Comparison of ENCODE assay signal across 25 cellular contexts in genomic region chr2:95013726-95014125, GRCh38. TPM values are rescaled to one million over a fixed set of nuclear protein-coding genes. Genes with fewer than 3 reads are reported as not detected.
DNase-seq lines count a peak whose midpoint lies in the region; ATAC-seq, FAIRE-seq and TF ChIP-seq lines count a peak whose summit lies in the region.
"Had no signal": no experiment of that assay in that cellular context is flagged by ENCODE, and none has a peak within 500 bp of the region (broad histone marks: within the 10 kb centered on the region; RNA-seq: fewer than 3 reads in every experiment).

No MANE protein-coding gene starts in this region.

- H3K27ac Mint-ChIP-seq in nephron: peak overlapping the region in 2 of 3 experiments; percentile 6 to 73
- no peak overlapping the region for H3K27ac Mint-ChIP-seq in activated CD4-positive, alpha-beta T cell treated with anti-CD3 and anti-CD28 coated beads, Interleukin-2, amount 10 ng/mL, durations not matched to agents 24 days and 14 days
- no peak overlapping the region for H3K27ac Mint-ChIP-seq in activated CD8-positive, alpha-beta memory T cell treated with anti-CD3 and anti-CD28 coated beads, Interleukin-2, amount 10 ng/mL, durations not matched to agents 7 days and 5 days
- H3K27ac Mint-ChIP-seq: CD8-positive, alpha-beta T cell had no signal

- 37% methylated on average over 6 of the region's 6 CpGs for WGBS in GM12878 (ENCODE audit: insufficient coverage, insufficient replicate concordance, low lambda C conversion rate, missing lambda C conversion rate)

- no peaks in the 10 kb centered on the region for H3K36me3 Mint-ChIP-seq in nephron (ENCODE audit: low read depth)
- no peaks in the 10 kb centered on the region for H3K36me3 Mint-ChIP-seq in activated CD4-positive, alpha-beta T cell treated with anti-CD3 and anti-CD28 coated beads, Interleukin-2, amount 10 ng/mL, durations not matched to agents 24 days and 14 days (ENCODE audit: low read depth)
- H3K36me3 Mint-ChIP-seq in activated CD8-positive, alpha-beta memory T cell treated with anti-CD3 and anti-CD28 coated beads, Interleukin-2, amount 10 ng/mL, durations not matched to agents 7 days and 5 days: no peaks in the 10 kb centered on the region
- H3K36me3 Mint-ChIP-seq in activated T-cell treated with anti-CD3 and anti-CD28 coated beads, Interleukin-2, amount 50 U/mL, for 4 hours (ENCODE audit: insufficient read depth): no peaks in the 10 kb centered on the region
- H3K36me3 Mint-ChIP-seq: CD8-positive, alpha-beta T cell had no signal

- no peaks in the 10 kb centered on the region for H3K79me2 ChIP-seq in GM12878 (ENCODE audit: control insufficient read depth, insufficient read depth, low read length)

- H3K4me3 ChIP-seq in GM12878: no peak overlapping the region
- H3K4me3 ChIP-seq in upper lobe of right lung: no peak overlapping the region
- H3K4me3 ChIP-seq: A549, K562, MG63 had no signal

- no peak for TF ChIP-seq EP300 in GM12878 (IDR thresholded peaks at IDR 0.05; ENCODE audit: borderline replicate concordance in 1 of 2, control insufficient read depth in 1 of 2, low read depth in 2 of 2, low read length in 2 of 2)

- intact Hi-C loops in GM12878 (cut with micrococcal nuclease; ENCODE audit: unreplicated experiment) (loop anchor here (2.0 to 5.0 kb wide), 2 partner anchors 27 to 149 kb away; no protein-coding TSS in a partner anchor), upper lobe of right lung (cut with DNase I) (no loop called here)
- intact Hi-C loops in activated CD4-positive, alpha-beta T cell treated with anti-CD3 and anti-CD28 coated beads, Interleukin-2, amount 10 ng/mL, durations not matched to agents 24 days and 14 days (cut with micrococcal nuclease): no loop called here

- H3K36me3 ChIP-seq in KOPT-K1 (ENCODE audit: insufficient read depth, low read length) (no peaks in the 10 kb centered on the region), GM12878 (ENCODE audit: control insufficient read depth in 2 of 2, insufficient read depth in 2 of 2, low read length in 1 of 2) (no peaks in the 10 kb centered on the region), upper lobe of right lung (no peaks in the 10 kb centered on the region)
- H3K36me3 ChIP-seq: MG63 had no signal

- TF ChIP-seq CTCF in GM12878 (IDR thresholded peaks at IDR 0.05 in 2 of 3, conservative IDR thresholded peaks at IDR 0.05 in 1 of 3; ENCODE audit: control insufficient read depth in 2 of 3, extremely low read depth in 1 of 3, insufficient read depth in 1 of 3, low read depth in 3 of 3, low read length in 3 of 3) (no peak), nephron (IDR thresholded peaks at IDR 0.05; ENCODE audit: unreplicated experiment in 3 of 3) (no peak), upper lobe of right lung (IDR thresholded peaks at IDR 0.05) (no peak)

- H3K27me3 ChIP-seq in GM12878 (replicated peaks in 1 of 2; ENCODE audit: control insufficient read depth in 2 of 2, insufficient read depth in 2 of 2, low read length in 1 of 2) (no peaks in the 10 kb centered on the region), upper lobe of right lung (peaks cover 2% of the 10 kb centered on the region)
- H3K27me3 ChIP-seq: MG63 had no signal

- no peak overlapping the region for H3K9ac ChIP-seq in GM12878 (ENCODE audit: control insufficient read depth, insufficient read depth, low read length)
- H3K9ac ChIP-seq: SK-N-SH had no signal

- H3K9me3 ChIP-seq in KOPT-K1 (ENCODE audit: insufficient read depth, low read length, poor library complexity, severe bottlenecking): no peaks in the 10 kb centered on the region
- H3K9me3 ChIP-seq in GM12878 (replicated peaks; ENCODE audit: control insufficient read depth, insufficient read depth, low read length): no peaks in the 10 kb centered on the region
- no peaks in the 10 kb centered on the region for H3K9me3 ChIP-seq in upper lobe of right lung
- H3K9me3 ChIP-seq: A549, Caco-2, MG63, SK-N-SH had no signal

- BruUV-seq in GM12878 (replicated peaks; lab: Mats Ljungman, UMichigan): no TSS peak

- no peak for TF ChIP-seq RAD21 in GM12878 (IDR thresholded peaks at IDR 0.05; ENCODE audit: insufficient read depth, low read depth, low read length)

- RAD21 ChIA-PET in GM12878 (lab: Charles Lee; ENCODE audit: unreplicated experiment): interaction anchor here (1.6 to 2.9 kb wide), 2 partner anchors 30 to 65 kb away, joined by 4 to 13 read pairs; no protein-coding TSS in a partner anchor

- H3K27me3 Mint-ChIP-seq in nephron (ENCODE audit: low read depth): peaks cover 24% of the 10 kb centered on the region
- H3K27me3 Mint-ChIP-seq in activated CD4-positive, alpha-beta T cell treated with anti-CD3 and anti-CD28 coated beads, Interleukin-2, amount 10 ng/mL, durations not matched to agents 24 days and 14 days: no peaks in the 10 kb centered on the region
- H3K27me3 Mint-ChIP-seq in activated CD8-positive, alpha-beta memory T cell treated with anti-CD3 and anti-CD28 coated beads, Interleukin-2, amount 10 ng/mL, durations not matched to agents 7 days and 5 days: no peaks in the 10 kb centered on the region
- no peaks in the 10 kb centered on the region for H3K27me3 Mint-ChIP-seq in activated T-cell treated with anti-CD3 and anti-CD28 coated beads, Interleukin-2, amount 50 U/mL, for 4 hours (ENCODE audit: low read depth)

- ATAC-seq in GM12878 (no peak; the same call in 2 of the 3 replicates), upper lobe of right lung (no peak)
- ATAC-seq in activated CD8-positive, alpha-beta memory T cell treated with anti-CD3 and anti-CD28 coated beads, Interleukin-2, amount 10 ng/mL, durations not matched to agents 7 days and 5 days: no peak
- ATAC-seq in activated T-cell treated with anti-CD3 and anti-CD28 coated beads, Interleukin-2, amount 50 U/mL, for 4 hours: no peak
- ATAC-seq: CD8-positive, alpha-beta T cell; K562 had no signal

- no peak for DNase-seq in GM12878 (ENCODE audit: low read depth, low spot score)
- DNase-seq in upper lobe of right lung: peak; percentile 44
- no peak for DNase-seq in activated CD4-positive, alpha-beta T cell treated with anti-CD3 and anti-CD28 coated beads, Interleukin-2, amount 10 ng/mL, durations not matched to agents 24 days and 14 days
- no peak for DNase-seq in activated CD8-positive, alpha-beta memory T cell treated with anti-CD3 and anti-CD28 coated beads, Interleukin-2, amount 10 ng/mL, durations not matched to agents 7 days and 5 days
- DNase-seq in activated T-cell treated with anti-CD3 and anti-CD28 coated beads, Interleukin-2, amount 50 U/mL, for 4 hours: no peak
- DNase-seq: AML-193; Caco-2; CD8-positive, alpha-beta T cell; MG63; NCI-H2029 treated with DMSO at 0.1 percent for 48 hours; NCI-H2227 treated with DMSO at 0.1 percent for 48 hours; NCI-H524; NCI-H748 treated with DMSO at 0.1 percent for 48 hours; SK-N-SH; SW 1271 had no signal

- SMC1A ChIA-PET in GM12878 (lab: Charles Lee; ENCODE audit: uncharacterized antibody, unreplicated experiment): no interaction called here

- H3K27ac ChIP-seq in KOPT-K1 (ENCODE audit: low read depth, low read length, poor library complexity, severe bottlenecking) (peak overlapping the region; percentile 62), GM12878 (ENCODE audit: control insufficient read depth, insufficient read depth) (peak overlapping the region; percentile 27; the same call in 1 of the 2 replicates), upper lobe of right lung (no peak overlapping the region)
- H3K27ac ChIP-seq: A549, C4-2B had no signal

- H3K4me1 ChIP-seq in GM12878 (ENCODE audit: control insufficient read depth, insufficient read depth, low read length): peaks cover 29% of the 10 kb centered on the region
- H3K4me1 ChIP-seq in upper lobe of right lung: no peaks in the 10 kb centered on the region
- H3K4me1 ChIP-seq: A549, Caco-2 had no signal

- no peak for TF ChIP-seq POLR2A in GM12878 (IDR thresholded peaks at IDR 0.05; ENCODE audit: low read depth, low read length)

- no peak for FAIRE-seq in GM12878 (lab: Jason Lieb, UNC)
- FAIRE-seq: A549, G401.6, H54, HTR-8/SVneo, K562, RCC 7860 had no signal

- CTCF ChIA-PET in GM12878 (lab: Yijun Ruan, JAX): interaction anchor here (0.5 to 1.9 kb wide), 6 partner anchors 9 to 123 kb away, joined by 3 to 12 read pairs (median 4); no protein-coding TSS in a partner anchor
- CTCF ChIA-PET in activated CD8-positive, alpha-beta memory T cell treated with anti-CD3 and anti-CD28 coated beads, Interleukin-2, amount 10 ng/mL, durations not matched to agents 7 days and 5 days (lab: Charles Lee): interaction anchor here (1.1 to 2.3 kb wide), 3 partner anchors 9 to 61 kb away, joined by 3 to 10 read pairs (median 3); partner anchors contain the start of gene MAL

- no peak overlapping the region; the same call in 1 of the 2 replicates for H2AFZ ChIP-seq in GM12878 (ENCODE audit: control insufficient read depth, low read depth, low read length)

- no peak overlapping the region; the same call in 1 of the 2 replicates for H3K4me2 ChIP-seq in GM12878 (ENCODE audit: control insufficient read depth, insufficient read depth)
- H3K4me2 ChIP-seq: A549, SK-N-SH had no signal

- H3K4me3 Mint-ChIP-seq in nephron: no peak overlapping the region
- no peak overlapping the region for H3K4me3 Mint-ChIP-seq in activated CD4-positive, alpha-beta T cell treated with anti-CD3 and anti-CD28 coated beads, Interleukin-2, amount 10 ng/mL, durations not matched to agents 24 days and 14 days
- no peak overlapping the region for H3K4me3 Mint-ChIP-seq in activated CD8-positive, alpha-beta memory T cell treated with anti-CD3 and anti-CD28 coated beads, Interleukin-2, amount 10 ng/mL, durations not matched to agents 7 days and 5 days
- no peak overlapping the region for H3K4me3 Mint-ChIP-seq in activated T-cell treated with anti-CD3 and anti-CD28 coated beads, Interleukin-2, amount 50 U/mL, for 4 hours
- H3K4me3 Mint-ChIP-seq: CD8-positive, alpha-beta T cell had no signal

- in situ Hi-C loops in GM12878 (cut with MboI): no loop called here

- POLR2A ChIA-PET in GM12878 (lab: Charles Lee): no interaction called here

- H4K20me1 ChIP-seq in GM12878 (ENCODE audit: control insufficient read depth, insufficient read depth): no peaks in the 10 kb centered on the region

- peaks cover 2% of the 10 kb centered on the region for H3K9me3 Mint-ChIP-seq in nephron
- no peaks in the 10 kb centered on the region for H3K9me3 Mint-ChIP-seq in activated CD4-positive, alpha-beta T cell treated with anti-CD3 and anti-CD28 coated beads, Interleukin-2, amount 10 ng/mL, durations not matched to agents 24 days and 14 days
- H3K9me3 Mint-ChIP-seq in activated CD8-positive, alpha-beta memory T cell treated with anti-CD3 and anti-CD28 coated beads, Interleukin-2, amount 10 ng/mL, durations not matched to agents 7 days and 5 days (ENCODE audit: low read depth): no peaks in the 10 kb centered on the region
- no peaks in the 10 kb centered on the region for H3K9me3 Mint-ChIP-seq in activated T-cell treated with anti-CD3 and anti-CD28 coated beads, Interleukin-2, amount 50 U/mL, for 4 hours
- H3K9me3 Mint-ChIP-seq: CD8-positive, alpha-beta T cell had no signal

- H3K4me1 Mint-ChIP-seq in nephron: peaks cover 33% of the 10 kb centered on the region
- H3K4me1 Mint-ChIP-seq in activated CD4-positive, alpha-beta T cell treated with anti-CD3 and anti-CD28 coated beads, Interleukin-2, amount 10 ng/mL, durations not matched to agents 24 days and 14 days: peaks cover 7% of the 10 kb centered on the region
- H3K4me1 Mint-ChIP-seq in activated CD8-positive, alpha-beta memory T cell treated with anti-CD3 and anti-CD28 coated beads, Interleukin-2, amount 10 ng/mL, durations not matched to agents 7 days and 5 days: peaks cover 19% of the 10 kb centered on the region
- no peaks in the 10 kb centered on the region for H3K4me1 Mint-ChIP-seq in activated T-cell treated with anti-CD3 and anti-CD28 coated beads, Interleukin-2, amount 50 U/mL, for 4 hours (ENCODE audit: low read depth)

RNA-seq across cellular contexts. Expression of gene MAL, which starts 11.8 kb away (rescaled TPM):
- total RNA-seq in GM12878 (2013; cell fraction: nucleolus; rRNA removed): 15.0 and 16.0 TPM in 2 replicates
- total RNA-seq in GM12878 (2014; rRNA removed): 1.7 and 1.9 TPM in 2 replicates
- 1.1 and 1.3 TPM in 2 replicates for total RNA-seq in GM12878 (2014; rRNA removed; fragmentation: Illumina TruSeq; extraction: Trizol)
- 1.2 and 1.8 TPM in 2 replicates for total RNA-seq in GM12878 (2021)
- polyA plus RNA-seq in GM12878 (2011; ENCODE audit: low read depth): 6.6 TPM
- polyA plus RNA-seq in GM12878 (2011; rRNA removed): 3.0 and 4.5 TPM in 2 replicates
- polyA plus RNA-seq in GM12878 (2011; cell fraction: cytosol; rRNA removed): 6.5 and 8.7 TPM in 2 replicates
- 3.5 and 4.5 TPM in 2 replicates for polyA plus RNA-seq in GM12878 (2011; cell fraction: nucleus; rRNA removed)
- polyA plus RNA-seq in GM12878 (2012): 14.4 and 19.8 TPM in 2 replicates
- 1.6 and 2.4 TPM in 2 replicates for polyA plus RNA-seq in GM12878 (2014; fragmentation: Illumina TruSeq; extraction: Trizol)
- polyA plus RNA-seq in GM12878 (2014; fragmentation: Nextera tagmentation; extraction: Ambion mirVana): 1 to 10 TPM; 1.4 to 1.8 TPM
- 1.4 and 1.7 TPM in 2 replicates for polyA plus RNA-seq in GM12878 (2014; rRNA removed)
- 1 to 10 TPM; 2.4 to 3.1 TPM for polyA plus RNA-seq in GM12878 (2016; fragmentation: Nextera tagmentation; extraction: Ambion mirVana)
- 1.8 and 2.3 TPM in 2 replicates for polyA minus RNA-seq in GM12878 (2011; rRNA and poly(A)+ RNA removed)
- polyA minus RNA-seq in GM12878 (2011; cell fraction: cytosol; rRNA and poly(A)+ RNA removed): 1.7 and 4.0 TPM in 2 replicates
- 0.60 and 0.77 TPM in 2 replicates for polyA minus RNA-seq in GM12878 (2011; cell fraction: nucleus; rRNA and poly(A)+ RNA removed)
- total RNA-seq in upper lobe of right lung: 21.2 TPM
- total RNA-seq in activated CD4-positive, alpha-beta T cell treated with anti-CD3 and anti-CD28 coated beads, Interleukin-2, amount 10 ng/mL, durations not matched to agents 24 days and 14 days: 166 and 167 TPM in 2 replicates
- 100 to 1,000 TPM in 1 of 2 experiments, 10 to 100 TPM in 1; 54.6 to 178 TPM for total RNA-seq in activated CD8-positive, alpha-beta memory T cell treated with anti-CD3 and anti-CD28 coated beads, Interleukin-2, amount 10 ng/mL, durations not matched to agents 7 days and 5 days
- total RNA-seq in activated T-cell treated with anti-CD3 and anti-CD28 coated beads, Interleukin-2, amount 50 U/mL, for 4 hours: 1 to 10 TPM; 5.6 to 6.1 (median 6.1) TPM
- total RNA-seq: Caco-2, K562, LHCN-M2 had no signal
- polyA plus RNA-seq: A549, K562, SK-N-SH had no signal

Comparison
In these comparisons a context has a peak if more than half of its experiments do, and no peak if none do; other contexts are left out.
1. H3K27ac Mint-ChIP-seq: peak in nephron (2 of 3); none in activated CD4-positive, alpha-beta T cell treated with anti-CD3 and anti-CD28 coated beads, Interleukin-2, amount 10 ng/mL, durations not matched to agents 24 days and 14 days (single experiment) and activated CD8-positive, alpha-beta memory T cell treated with anti-CD3 and anti-CD28 coated beads, Interleukin-2, amount 10 ng/mL, durations not matched to agents 7 days and 5 days (single experiment).